1 cellular context compared by ENCODE assay signal in the genomic region with DNA sequence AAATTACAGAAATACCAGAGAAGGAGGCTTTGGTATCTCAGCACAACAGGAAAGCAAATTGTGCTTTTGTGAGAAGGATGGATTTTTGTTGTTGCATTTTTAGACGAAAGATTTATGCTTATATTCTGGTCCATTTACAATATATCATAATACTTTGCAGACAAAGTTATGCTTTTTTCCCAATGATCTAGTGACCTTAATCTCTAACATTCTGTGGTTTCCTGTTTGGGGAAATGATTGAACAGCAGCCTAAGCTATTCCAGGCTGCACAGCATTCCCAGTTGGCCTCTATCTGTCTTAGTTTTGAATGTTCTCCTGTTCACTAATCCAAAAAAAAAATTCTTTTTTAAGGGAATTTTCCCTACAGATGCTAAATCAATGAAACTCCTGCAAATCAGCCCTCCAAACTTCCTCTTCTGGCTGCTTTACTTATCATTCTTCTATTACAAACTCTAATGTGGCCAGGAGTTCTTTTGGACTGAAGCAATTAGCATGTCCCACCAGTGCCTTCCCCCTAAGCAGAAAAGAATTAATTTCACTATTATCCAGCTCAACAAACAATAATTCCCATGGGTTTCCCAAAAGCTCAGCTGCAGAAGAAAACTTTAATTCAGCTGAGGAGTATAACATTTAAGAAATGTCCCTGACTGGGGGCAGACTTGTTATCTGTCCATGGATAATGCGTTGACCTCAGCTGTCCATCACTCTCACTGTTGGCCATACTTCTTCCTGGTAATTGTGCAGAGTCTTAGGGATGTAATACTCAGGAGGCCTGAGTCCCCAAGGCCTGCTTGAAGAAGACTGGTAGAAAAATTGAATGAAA.
TF ChIP-seq lines count a peak whose summit lies in the region.

No MANE protein-coding gene starts in this region.

TF ChIP-seq in WTC11, 78 proteins besides CTCF, POLR2A, EP300 and RAD21 (continued from another document):
- no peak for TF ChIP-seq ZMAT4 (CRISPR knock-in tag; IDR thresholded peaks at IDR 0.05)
- no peak for TF ChIP-seq GTF2I (CRISPR knock-in tag; conservative IDR thresholded peaks at IDR 0.05)
